Comparison of ENCODE assay signal across 1 cellular context in genomic region chr6:149147939-149148718, GRCh38.
TF ChIP-seq lines count a peak whose summit lies in the region.

No MANE protein-coding gene starts in this region.

TF ChIP-seq in GM12878, 131 proteins besides CTCF, POLR2A, EP300 and RAD21 (continued from another document):
- TF ChIP-seq SREBF1 (IDR thresholded peaks at IDR 0.05; ENCODE audit: low read length) (no peak), WRNIP1 (IDR thresholded peaks at IDR 0.05; ENCODE audit: borderline replicate concordance, low read depth, low read length) (no peak), ZNF622 (IDR thresholded peaks at IDR 0.05) (no peak)
